Comparison of ENCODE assay signal across 1 cellular context in the genomic region with DNA sequence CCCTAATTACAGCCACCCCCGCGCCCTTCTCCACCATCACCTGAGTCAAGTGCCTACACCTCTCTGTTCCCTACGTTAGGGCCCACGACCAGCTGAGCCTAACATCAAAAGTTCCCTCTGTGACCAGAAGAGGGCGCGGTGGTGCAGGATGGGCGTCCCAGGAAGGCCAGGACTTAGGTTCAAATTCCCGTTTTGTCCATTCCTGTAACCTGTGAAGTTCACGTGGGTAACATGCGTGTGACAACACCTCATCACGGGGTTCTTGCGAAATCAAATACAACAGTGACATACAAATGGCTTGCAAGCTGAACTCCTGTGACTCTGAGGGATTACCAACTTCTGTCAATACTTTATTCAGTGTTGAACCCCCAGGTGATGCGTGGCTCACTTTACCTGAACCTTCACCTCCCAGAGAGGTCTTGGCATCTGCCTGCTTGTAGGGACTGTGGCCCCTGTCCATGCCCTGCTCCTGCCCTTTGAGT.
TF ChIP-seq lines count a peak whose summit lies in the region.

No MANE protein-coding gene starts in this region.

TF ChIP-seq in HepG2, 621 proteins besides CTCF, POLR2A, EP300 and RAD21 (continued from another document):
- TF ChIP-seq ZNF543 (CRISPR knock-in tag; IDR thresholded peaks at IDR 0.05) (no peak), MIER3 (CRISPR knock-in tag; IDR thresholded peaks at IDR 0.05; ENCODE audit: borderline replicate concordance) (peak; percentile 34; the same call in 1 of the 2 replicates), KDM2A (CRISPR knock-in tag; IDR thresholded peaks at IDR 0.05; ENCODE audit: borderline replicate concordance, low read depth) (peak; percentile 58; the same call in 1 of the 2 replicates), HDAC1 (CRISPR knock-in tag; IDR thresholded peaks at IDR 0.05) (no peak), ZNF839 (CRISPR knock-in tag; IDR thresholded peaks at IDR 0.05; ENCODE audit: borderline replicate concordance) (no peak), MEF2D (CRISPR knock-in tag; IDR thresholded peaks at IDR 0.05) (0 out of 2 replicates have a peak, but pooled peaks have one; percentile 15), RXRA (CRISPR knock-in tag; IDR thresholded peaks at IDR 0.05) (peak; percentile 66; the same call in 1 of the 2 replicates), PAF1 (CRISPR knock-in tag; IDR thresholded peaks at IDR 0.05) (no peak), EHMT2 (IDR thresholded peaks at IDR 0.05; ENCODE audit: borderline replicate concordance, low read depth, low read length) (no peak; the same call in 1 of the 2 replicates), ZNF749 (CRISPR knock-in tag; IDR thresholded peaks at IDR 0.05; ENCODE audit: borderline replicate concordance) (no peak), FOXO1 (CRISPR knock-in tag; IDR thresholded peaks at IDR 0.05) (0 out of 2 replicates have a peak, but pooled peaks have one; percentile 7), ZNF451 (CRISPR knock-in tag; IDR thresholded peaks at IDR 0.05) (0 out of 2 replicates have a peak, but pooled peaks have one; percentile 45), HNF4G (IDR thresholded peaks at IDR 0.05; ENCODE audit: borderline replicate concordance, low read depth, low read length) (no peak), HNF4G (CRISPR knock-in tag; IDR thresholded peaks at IDR 0.05; ENCODE audit: borderline replicate concordance, low read depth) (0 out of 2 replicates have a peak, but pooled peaks have one; percentile 35), RNF2 (conservative IDR thresholded peaks at IDR 0.05; ENCODE audit: low read depth) (peak; percentile 52; the same call in 1 of the 2 replicates), NBN (conservative IDR thresholded peaks at IDR 0.05) (no peak), RFX3 (CRISPR knock-in tag; IDR thresholded peaks at IDR 0.05) (no peak), ESRRA (CRISPR knock-in tag; IDR thresholded peaks at IDR 0.05; ENCODE audit: low read depth) (no peak), ELF3 (CRISPR knock-in tag; IDR thresholded peaks at IDR 0.05) (no peak), ZNF672 (CRISPR knock-in tag; IDR thresholded peaks at IDR 0.05) (no peak), IKZF4 (CRISPR knock-in tag; IDR thresholded peaks at IDR 0.05; ENCODE audit: borderline replicate concordance, low read depth, not compliant biosample characterization) (no peak), ZNF747 (CRISPR knock-in tag; IDR thresholded peaks at IDR 0.05; ENCODE audit: borderline replicate concordance) (no peak), FOXJ3 (CRISPR knock-in tag; IDR thresholded peaks at IDR 0.05; ENCODE audit: borderline replicate concordance) (no peak), ZNF510 (CRISPR knock-in tag; IDR thresholded peaks at IDR 0.05; ENCODE audit: low read depth) (no peak), RBFOX2 (IDR thresholded peaks at IDR 0.05; ENCODE audit: low read depth, low read length) (no peak), ZNF350 (CRISPR knock-in tag; IDR thresholded peaks at IDR 0.05; ENCODE audit: borderline replicate concordance, low read depth) (0 out of 2 replicates have a peak, but pooled peaks have one; percentile 37), HDAC2 (CRISPR knock-in tag; IDR thresholded peaks at IDR 0.05) (no peak), ZFP41 (CRISPR knock-in tag; IDR thresholded peaks at IDR 0.05; ENCODE audit: borderline replicate concordance) (no peak), HNF4A (CRISPR knock-in tag; IDR thresholded peaks at IDR 0.05) (peak; percentile 71), RFXANK (CRISPR knock-in tag; IDR thresholded peaks at IDR 0.05) (no peak), ZNF605 (CRISPR knock-in tag; IDR thresholded peaks at IDR 0.05) (no peak), TBX3 (IDR thresholded peaks at IDR 0.05; ENCODE audit: borderline replicate concordance) (peak; percentile 67), SALL2 (CRISPR knock-in tag; IDR thresholded peaks at IDR 0.05) (no peak), TEAD2 (CRISPR knock-in tag; IDR thresholded peaks at IDR 0.05) (no peak), TEAD3 (CRISPR knock-in tag; optimal IDR thresholded peaks at IDR 0.05; ENCODE audit: borderline replicate concordance) (peak; percentile 34)
- TF ChIP-seq, protein P1, sequence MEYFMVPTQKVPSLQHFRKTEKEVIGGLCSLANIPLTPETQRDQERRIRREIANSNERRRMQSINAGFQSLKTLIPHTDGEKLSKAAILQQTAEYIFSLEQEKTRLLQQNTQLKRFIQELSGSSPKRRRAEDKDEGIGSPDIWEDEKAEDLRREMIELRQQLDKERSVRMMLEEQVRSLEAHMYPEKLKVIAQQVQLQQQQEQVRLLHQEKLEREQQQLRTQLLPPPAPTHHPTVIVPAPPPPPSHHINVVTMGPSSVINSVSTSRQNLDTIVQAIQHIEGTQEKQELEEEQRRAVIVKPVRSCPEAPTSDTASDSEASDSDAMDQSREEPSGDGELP (IDR thresholded peaks at IDR 0.05; ENCODE audit: borderline replicate concordance, low read depth) = peak; percentile 59; the same call in 1 of the 2 replicates
- TF ChIP-seq, protein P2, sequence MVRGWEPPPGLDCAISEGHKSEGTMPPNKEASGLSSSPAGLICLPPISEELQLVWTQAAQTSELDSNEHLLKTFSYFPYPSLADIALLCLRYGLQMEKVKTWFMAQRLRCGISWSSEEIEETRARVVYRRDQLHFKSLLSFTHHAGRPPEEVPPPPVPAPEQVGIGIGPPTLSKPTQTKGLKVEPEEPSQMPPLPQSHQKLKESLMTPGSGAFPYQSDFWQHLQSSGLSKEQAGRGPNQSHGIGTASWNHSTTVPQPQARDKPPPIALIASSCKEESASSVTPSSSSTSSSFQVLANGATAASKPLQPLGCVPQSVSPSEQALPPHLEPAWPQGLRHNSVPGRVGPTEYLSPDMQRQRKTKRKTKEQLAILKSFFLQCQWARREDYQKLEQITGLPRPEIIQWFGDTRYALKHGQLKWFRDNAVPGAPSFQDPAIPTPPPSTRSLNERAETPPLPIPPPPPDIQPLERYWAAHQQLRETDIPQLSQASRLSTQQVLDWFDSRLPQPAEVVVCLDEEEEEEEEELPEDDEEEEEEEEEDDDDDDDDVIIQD (CRISPR knock-in tag; IDR thresholded peaks at IDR 0.05; ENCODE audit: low read depth) = peak; percentile 67
- TF ChIP-seq, protein P3, sequence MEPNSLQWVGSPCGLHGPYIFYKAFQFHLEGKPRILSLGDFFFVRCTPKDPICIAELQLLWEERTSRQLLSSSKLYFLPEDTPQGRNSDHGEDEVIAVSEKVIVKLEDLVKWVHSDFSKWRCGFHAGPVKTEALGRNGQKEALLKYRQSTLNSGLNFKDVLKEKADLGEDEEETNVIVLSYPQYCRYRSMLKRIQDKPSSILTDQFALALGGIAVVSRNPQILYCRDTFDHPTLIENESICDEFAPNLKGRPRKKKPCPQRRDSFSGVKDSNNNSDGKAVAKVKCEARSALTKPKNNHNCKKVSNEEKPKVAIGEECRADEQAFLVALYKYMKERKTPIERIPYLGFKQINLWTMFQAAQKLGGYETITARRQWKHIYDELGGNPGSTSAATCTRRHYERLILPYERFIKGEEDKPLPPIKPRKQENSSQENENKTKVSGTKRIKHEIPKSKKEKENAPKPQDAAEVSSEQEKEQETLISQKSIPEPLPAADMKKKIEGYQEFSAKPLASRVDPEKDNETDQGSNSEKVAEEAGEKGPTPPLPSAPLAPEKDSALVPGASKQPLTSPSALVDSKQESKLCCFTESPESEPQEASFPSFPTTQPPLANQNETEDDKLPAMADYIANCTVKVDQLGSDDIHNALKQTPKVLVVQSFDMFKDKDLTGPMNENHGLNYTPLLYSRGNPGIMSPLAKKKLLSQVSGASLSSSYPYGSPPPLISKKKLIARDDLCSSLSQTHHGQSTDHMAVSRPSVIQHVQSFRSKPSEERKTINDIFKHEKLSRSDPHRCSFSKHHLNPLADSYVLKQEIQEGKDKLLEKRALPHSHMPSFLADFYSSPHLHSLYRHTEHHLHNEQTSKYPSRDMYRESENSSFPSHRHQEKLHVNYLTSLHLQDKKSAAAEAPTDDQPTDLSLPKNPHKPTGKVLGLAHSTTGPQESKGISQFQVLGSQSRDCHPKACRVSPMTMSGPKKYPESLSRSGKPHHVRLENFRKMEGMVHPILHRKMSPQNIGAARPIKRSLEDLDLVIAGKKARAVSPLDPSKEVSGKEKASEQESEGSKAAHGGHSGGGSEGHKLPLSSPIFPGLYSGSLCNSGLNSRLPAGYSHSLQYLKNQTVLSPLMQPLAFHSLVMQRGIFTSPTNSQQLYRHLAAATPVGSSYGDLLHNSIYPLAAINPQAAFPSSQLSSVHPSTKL (CRISPR knock-in tag; IDR thresholded peaks at IDR 0.05) = 0 out of 2 replicates have a peak, but pooled peaks have one; percentile 38
- TF ChIP-seq, protein P4, sequence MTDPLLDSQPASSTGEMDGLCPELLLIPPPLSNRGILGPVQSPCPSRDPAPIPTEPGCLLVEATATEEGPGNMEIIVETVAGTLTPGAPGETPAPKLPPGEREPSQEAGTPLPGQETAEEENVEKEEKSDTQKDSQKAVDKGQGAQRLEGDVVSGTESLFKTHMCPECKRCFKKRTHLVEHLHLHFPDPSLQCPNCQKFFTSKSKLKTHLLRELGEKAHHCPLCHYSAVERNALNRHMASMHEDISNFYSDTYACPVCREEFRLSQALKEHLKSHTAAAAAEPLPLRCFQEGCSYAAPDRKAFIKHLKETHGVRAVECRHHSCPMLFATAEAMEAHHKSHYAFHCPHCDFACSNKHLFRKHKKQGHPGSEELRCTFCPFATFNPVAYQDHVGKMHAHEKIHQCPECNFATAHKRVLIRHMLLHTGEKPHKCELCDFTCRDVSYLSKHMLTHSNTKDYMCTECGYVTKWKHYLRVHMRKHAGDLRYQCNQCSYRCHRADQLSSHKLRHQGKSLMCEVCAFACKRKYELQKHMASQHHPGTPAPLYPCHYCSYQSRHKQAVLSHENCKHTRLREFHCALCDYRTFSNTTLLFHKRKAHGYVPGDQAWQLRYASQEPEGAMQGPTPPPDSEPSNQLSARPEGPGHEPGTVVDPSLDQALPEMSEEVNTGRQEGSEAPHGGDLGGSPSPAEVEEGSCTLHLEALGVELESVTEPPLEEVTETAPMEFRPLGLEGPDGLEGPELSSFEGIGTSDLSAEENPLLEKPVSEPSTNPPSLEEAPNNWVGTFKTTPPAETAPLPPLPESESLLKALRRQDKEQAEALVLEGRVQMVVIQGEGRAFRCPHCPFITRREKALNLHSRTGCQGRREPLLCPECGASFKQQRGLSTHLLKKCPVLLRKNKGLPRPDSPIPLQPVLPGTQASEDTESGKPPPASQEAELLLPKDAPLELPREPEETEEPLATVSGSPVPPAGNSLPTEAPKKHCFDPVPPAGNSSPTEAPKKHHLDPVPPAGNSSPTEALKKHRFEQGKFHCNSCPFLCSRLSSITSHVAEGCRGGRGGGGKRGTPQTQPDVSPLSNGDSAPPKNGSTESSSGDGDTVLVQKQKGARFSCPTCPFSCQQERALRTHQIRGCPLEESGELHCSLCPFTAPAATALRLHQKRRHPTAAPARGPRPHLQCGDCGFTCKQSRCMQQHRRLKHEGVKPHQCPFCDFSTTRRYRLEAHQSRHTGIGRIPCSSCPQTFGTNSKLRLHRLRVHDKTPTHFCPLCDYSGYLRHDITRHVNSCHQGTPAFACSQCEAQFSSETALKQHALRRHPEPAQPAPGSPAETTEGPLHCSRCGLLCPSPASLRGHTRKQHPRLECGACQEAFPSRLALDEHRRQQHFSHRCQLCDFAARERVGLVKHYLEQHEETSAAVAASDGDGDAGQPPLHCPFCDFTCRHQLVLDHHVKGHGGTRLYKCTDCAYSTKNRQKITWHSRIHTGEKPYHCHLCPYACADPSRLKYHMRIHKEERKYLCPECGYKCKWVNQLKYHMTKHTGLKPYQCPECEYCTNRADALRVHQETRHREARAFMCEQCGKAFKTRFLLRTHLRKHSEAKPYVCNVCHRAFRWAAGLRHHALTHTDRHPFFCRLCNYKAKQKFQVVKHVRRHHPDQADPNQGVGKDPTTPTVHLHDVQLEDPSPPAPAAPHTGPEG (CRISPR knock-in tag; IDR thresholded peaks at IDR 0.05) = no peak
- TF ChIP-seq, protein P5, sequence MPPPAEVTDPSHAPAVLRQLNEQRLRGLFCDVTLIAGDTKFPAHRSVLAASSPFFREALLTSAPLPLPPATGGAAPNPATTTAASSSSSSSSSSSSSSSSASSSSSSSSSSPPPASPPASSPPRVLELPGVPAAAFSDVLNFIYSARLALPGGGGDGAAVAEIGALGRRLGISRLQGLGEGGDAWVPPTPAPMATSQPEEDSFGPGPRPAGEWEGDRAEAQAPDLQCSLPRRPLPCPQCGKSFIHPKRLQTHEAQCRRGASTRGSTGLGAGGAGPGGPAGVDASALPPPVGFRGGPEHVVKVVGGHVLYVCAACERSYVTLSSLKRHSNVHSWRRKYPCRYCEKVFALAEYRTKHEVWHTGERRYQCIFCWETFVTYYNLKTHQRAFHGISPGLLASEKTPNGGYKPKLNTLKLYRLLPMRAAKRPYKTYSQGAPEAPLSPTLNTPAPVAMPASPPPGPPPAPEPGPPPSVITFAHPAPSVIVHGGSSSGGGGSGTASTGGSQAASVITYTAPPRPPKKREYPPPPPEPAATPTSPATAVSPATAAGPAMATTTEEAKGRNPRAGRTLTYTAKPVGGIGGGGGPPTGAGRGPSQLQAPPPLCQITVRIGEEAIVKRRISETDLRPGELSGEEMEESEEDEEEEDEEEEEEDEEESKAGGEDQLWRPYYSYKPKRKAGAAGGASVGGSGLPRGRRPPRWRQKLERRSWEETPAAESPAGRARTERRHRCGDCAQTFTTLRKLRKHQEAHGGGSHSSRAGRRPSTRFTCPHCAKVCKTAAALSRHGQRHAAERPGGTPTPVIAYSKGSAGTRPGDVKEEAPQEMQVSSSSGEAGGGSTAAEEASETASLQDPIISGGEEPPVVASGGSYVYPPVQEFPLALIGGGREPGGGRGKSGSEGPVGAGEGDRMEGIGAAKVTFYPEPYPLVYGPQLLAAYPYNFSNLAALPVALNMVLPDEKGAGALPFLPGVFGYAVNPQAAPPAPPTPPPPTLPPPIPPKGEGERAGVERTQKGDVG (CRISPR knock-in tag; IDR thresholded peaks at IDR 0.05; ENCODE audit: borderline replicate concordance) = no peak
TF ChIP-seq in HepG2: peak in this region for 65.
